Comparison of ENCODE assay signal across 1 cellular context in the genomic region with DNA sequence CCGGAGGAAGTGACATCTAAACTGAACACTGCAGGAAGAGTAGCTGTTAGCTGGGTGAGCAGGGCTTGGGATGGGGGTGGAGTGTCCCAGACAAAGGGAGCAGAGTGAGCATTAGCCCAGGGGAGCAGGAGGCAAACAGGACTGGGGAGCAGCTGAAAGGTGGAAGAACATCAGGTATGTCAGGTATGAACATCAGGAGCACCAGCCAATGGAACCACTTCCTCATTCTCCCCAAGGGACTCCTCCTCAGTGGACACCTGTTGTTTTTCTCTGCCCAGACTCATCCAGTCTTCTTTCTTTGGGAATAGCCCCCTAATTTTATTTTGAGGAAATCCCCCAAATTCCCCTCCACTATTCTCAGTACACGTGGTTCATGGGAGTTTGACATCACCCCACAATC.
TF ChIP-seq lines count a peak whose summit lies in the region.

No MANE protein-coding gene starts in this region.

TF ChIP-seq in HEK293, 187 proteins besides CTCF, POLR2A, EP300 and RAD21 (continued from another document):
- TF ChIP-seq, protein P1, sequence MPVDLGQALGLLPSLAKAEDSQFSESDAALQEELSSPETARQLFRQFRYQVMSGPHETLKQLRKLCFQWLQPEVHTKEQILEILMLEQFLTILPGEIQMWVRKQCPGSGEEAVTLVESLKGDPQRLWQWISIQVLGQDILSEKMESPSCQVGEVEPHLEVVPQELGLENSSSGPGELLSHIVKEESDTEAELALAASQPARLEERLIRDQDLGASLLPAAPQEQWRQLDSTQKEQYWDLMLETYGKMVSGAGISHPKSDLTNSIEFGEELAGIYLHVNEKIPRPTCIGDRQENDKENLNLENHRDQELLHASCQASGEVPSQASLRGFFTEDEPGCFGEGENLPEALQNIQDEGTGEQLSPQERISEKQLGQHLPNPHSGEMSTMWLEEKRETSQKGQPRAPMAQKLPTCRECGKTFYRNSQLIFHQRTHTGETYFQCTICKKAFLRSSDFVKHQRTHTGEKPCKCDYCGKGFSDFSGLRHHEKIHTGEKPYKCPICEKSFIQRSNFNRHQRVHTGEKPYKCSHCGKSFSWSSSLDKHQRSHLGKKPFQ (tag by site-specific recombination; IDR thresholded peaks at IDR 0.05), result no peak
